Comparison of ENCODE assay signal across 10 cellular contexts in the genomic region with DNA sequence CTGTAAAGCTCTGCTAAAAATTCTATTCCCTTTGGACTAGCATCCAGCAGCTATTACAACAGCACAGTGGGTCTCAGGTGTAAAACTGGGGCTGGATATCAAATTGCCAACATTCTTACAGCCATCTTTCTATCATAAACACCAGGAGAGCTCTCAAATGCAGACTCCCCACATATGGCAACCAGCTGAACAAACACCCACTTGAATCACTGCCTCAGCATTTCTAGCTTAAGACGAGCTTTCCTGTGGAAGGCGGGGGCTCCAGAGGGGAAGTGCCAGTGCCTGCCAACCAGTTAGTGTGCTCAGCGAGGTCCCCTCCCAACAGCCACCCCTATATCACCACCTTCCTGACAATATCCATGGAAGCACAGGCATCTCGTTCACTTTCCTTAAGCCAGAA.
DNase-seq lines count a peak whose midpoint lies in the region; ATAC-seq and TF ChIP-seq lines count a peak whose summit lies in the region.
"Had no signal": no experiment of that assay in that cellular context is flagged by ENCODE, and none has a peak within 500 bp of the region (broad histone marks: within the 10 kb centered on the region; RNA-seq: fewer than 3 reads in every experiment).

No MANE protein-coding gene starts in this region.

- H3K9me3 ChIP-seq in sigmoid colon = no peaks in the 10 kb centered on the region
- no peaks in the 10 kb centered on the region for H3K9me3 ChIP-seq in effector memory CD4-positive, alpha-beta T cell (ENCODE audit: control insufficient read depth, low read length)

- peaks cover 0 to 4% (median 2%) of the 10 kb centered on the region in 4 donors for H3K36me3 ChIP-seq in sigmoid colon
- peaks cover 8% of the 10 kb centered on the region for H3K36me3 ChIP-seq in effector memory CD4-positive, alpha-beta T cell (ENCODE audit: control insufficient read depth, insufficient read depth, low read length)

- peaks cover 0 to 3% (median 0%) of the 10 kb centered on the region in 4 donors for H3K4me1 Mint-ChIP-seq in naive thymus-derived CD8-positive, alpha-beta T cell

- H3K4me1 ChIP-seq in sigmoid colon = peaks cover 0 to 43% (median 32%) of the 10 kb centered on the region in 4 donors
- H3K4me1 ChIP-seq in effector memory CD4-positive, alpha-beta T cell (ENCODE audit: control insufficient read depth, insufficient read depth, low read length, poor library complexity, severe bottlenecking) = no peaks in the 10 kb centered on the region

- TF ChIP-seq CTCF in sigmoid colon (IDR thresholded peaks at IDR 0.05) = no peak

- no peak for TF ChIP-seq EP300 in sigmoid colon (IDR thresholded peaks at IDR 0.05)

- peaks cover 0 to 20% (median 12%) of the 10 kb centered on the region in 9 donors for H3K9me3 Mint-ChIP-seq in naive thymus-derived CD8-positive, alpha-beta T cell

- WGBS in sigmoid colon, 2 donors = 57 to 70% methylated on average over 4 of the region's 4 CpGs

- no peak overlapping the region for H3K4me3 Mint-ChIP-seq in naive thymus-derived CD8-positive, alpha-beta T cell

- DNase-seq in GM03348 (ENCODE audit: low spot score) = peak; percentile 83
- DNase-seq in NCI-H2227 (lab: John Stamatoyannopoulos, UW; ENCODE audit: unreplicated experiment) = peak; percentile 19
- DNase-seq in epidermal melanocyte (ENCODE audit: insufficient read length, low spot score) = peak; percentile 41
- no peak for DNase-seq in sigmoid colon
- DNase-seq in effector memory CD4-positive, alpha-beta T cell = no peak
- no peak for DNase-seq in RKO (ENCODE audit: low spot score)
- no peak for DNase-seq in naive thymus-derived CD8-positive, alpha-beta T cell

- H3K27me3 Mint-ChIP-seq in naive thymus-derived CD8-positive, alpha-beta T cell = no peaks in the 10 kb centered on the region

- H3K27me3 ChIP-seq in sigmoid colon = no peaks in the 10 kb centered on the region
- H3K27me3 ChIP-seq in effector memory CD4-positive, alpha-beta T cell (replicated peaks; ENCODE audit: control insufficient read depth, insufficient read depth, low read length, poor library complexity, severe bottlenecking) = no peaks in the 10 kb centered on the region

- no peak overlapping the region for H3K4me3 ChIP-seq in sigmoid colon
- H3K4me3 ChIP-seq in effector memory CD4-positive, alpha-beta T cell (ENCODE audit: insufficient read depth, low read depth, low read length, poor library complexity, severe bottlenecking) = no peak overlapping the region
- H3K4me3 ChIP-seq: lung had no signal

- ATAC-seq in GM18502 (IDR thresholded peaks at IDR 0.05; ENCODE audit: poor library complexity, unreplicated experiment) = no peak
- no peak for ATAC-seq in naive thymus-derived CD8-positive, alpha-beta T cell
- ATAC-seq: HCT116 had no signal

- TF ChIP-seq POLR2A in sigmoid colon (IDR thresholded peaks at IDR 0.05) = no peak

- intact Hi-C loops in sigmoid colon (cut with DNase I) = loop anchor here (5.0 kb wide), 1 partner anchor 120 kb away; no protein-coding TSS in a partner anchor

- H3K27ac ChIP-seq in sigmoid colon = peak overlapping the region; percentile 3 to 72 (median 69)
- H3K27ac ChIP-seq in effector memory CD4-positive, alpha-beta T cell (ENCODE audit: insufficient read depth, low read length, poor library complexity, severe bottlenecking) = no peak overlapping the region

- H3K27ac Mint-ChIP-seq in naive thymus-derived CD8-positive, alpha-beta T cell = no peak overlapping the region

- POLR2A ChIA-PET in naive thymus-derived CD8-positive, alpha-beta T cell (lab: Charles Lee) = no interaction called here

- peaks cover 9 to 13% (median 9%) of the 10 kb centered on the region in 3 donors for H3K36me3 Mint-ChIP-seq in naive thymus-derived CD8-positive, alpha-beta T cell

Comparison
In these comparisons a context has a peak if more than half of its experiments do, and no peak if none do; other contexts are left out.
1. DNase-seq: peak in GM03348 (single experiment), NCI-H2227 (single experiment) and epidermal melanocyte (single experiment); none in sigmoid colon (single experiment), effector memory CD4-positive, alpha-beta T cell (0 of 3), RKO (single experiment) and naive thymus-derived CD8-positive, alpha-beta T cell (0 of 10).